In genomic region chr2:134369220-134369902, GRCh38 we compare ENCODE assay signal across 20 cellular contexts.
"Had no signal": no experiment of that assay in that cellular context is flagged by ENCODE, and none has a peak within 500 bp of the region (broad histone marks: within the 10 kb centered on the region; RNA-seq: fewer than 3 reads in every experiment).

No MANE protein-coding gene starts in this region.

- ATAC-seq: activated naive CD8-positive, alpha-beta T cell treated with anti-CD3 and anti-CD28 coated beads, Interleukin-2, amount 50 U/mL, for 24 hours; sciatic nerve; stimulated activated effector memory CD8-positive, alpha-beta T cell treated with anti-CD3 and anti-CD28 coated beads, Interleukin-12 subunit alpha, Interleukin-12 subunit beta, amount 100 ng/mL, for 72 hours had no signal

- H3K4me1 ChIP-seq: pancreas had no signal

- H3K9me3 ChIP-seq: breast epithelium, pancreas, thoracic aorta had no signal

- H3K9me3 Mint-ChIP-seq: activated CD8-positive, alpha-beta T cell treated with anti-CD3 and anti-CD28 coated beads for 36 hours; activated naive CD8-positive, alpha-beta T cell treated with anti-CD3 and anti-CD28 coated beads, Interleukin-2, amount 50 U/mL, for 24 hours; activated T-helper 2 cell treated with anti-CD3 and anti-CD28 coated beads, Interferon-gamma antibody, Interleukin-2, Interleukin-4, amounts not matched to agents 10 μg/mL and 5 μg/mL and 100 μg/mL, durations not matched to agents 14 hours and 24 hours and 36 hours; stimulated activated effector memory CD8-positive, alpha-beta T cell treated with anti-CD3 and anti-CD28 coated beads, Interleukin-12 subunit alpha, Interleukin-12 subunit beta, amount 100 ng/mL, for 72 hours; T-helper 2 cell treated with Interferon-gamma antibody and Interleukin-4, amounts not matched to agents 5 μg/mL and 100 μg/mL, for 36 hours had no signal

- H3K27ac Mint-ChIP-seq: activated naive CD8-positive, alpha-beta T cell treated with anti-CD3 and anti-CD28 coated beads, Interleukin-2, amount 50 U/mL, for 24 hours; activated T-helper 2 cell treated with anti-CD3 and anti-CD28 coated beads, Interferon-gamma antibody, Interleukin-2, Interleukin-4, amounts not matched to agents 10 μg/mL and 5 μg/mL and 100 μg/mL, durations not matched to agents 14 hours and 24 hours and 36 hours; T-helper 2 cell treated with Interferon-gamma antibody and Interleukin-4, amounts not matched to agents 5 μg/mL and 100 μg/mL, for 36 hours had no signal

- H3K27me3 ChIP-seq: breast epithelium, pancreas had no signal

- FAIRE-seq: frontal cortex, pancreas had no signal

- H3K36me3 ChIP-seq: breast epithelium, pancreas, thoracic aorta had no signal

- H3K4me3 ChIP-seq: breast epithelium, lung, pancreas, thoracic aorta had no signal

- H3K27me3 Mint-ChIP-seq: activated CD8-positive, alpha-beta T cell treated with anti-CD3 and anti-CD28 coated beads for 36 hours; activated naive CD8-positive, alpha-beta T cell treated with anti-CD3 and anti-CD28 coated beads, Interleukin-2, amount 50 U/mL, for 24 hours had no signal

- H3K4me3 Mint-ChIP-seq: activated CD8-positive, alpha-beta T cell treated with anti-CD3 and anti-CD28 coated beads for 36 hours; activated naive CD8-positive, alpha-beta T cell treated with anti-CD3 and anti-CD28 coated beads, Interleukin-2, amount 50 U/mL, for 24 hours; stimulated activated effector memory CD8-positive, alpha-beta T cell treated with anti-CD3 and anti-CD28 coated beads, Interleukin-12 subunit alpha, Interleukin-12 subunit beta, amount 100 ng/mL, for 72 hours; T-helper 2 cell treated with Interferon-gamma antibody and Interleukin-4, amounts not matched to agents 5 μg/mL and 100 μg/mL, for 36 hours had no signal

- DNase-seq: activated CD4-positive, alpha-beta T cell treated with anti-CD3 and anti-CD28 coated beads for 48 hours; activated CD4-positive, CD25-positive, alpha-beta regulatory T cell; activated CD8-positive, alpha-beta T cell treated with anti-CD3 and anti-CD28 coated beads for 36 hours; activated naive CD4-positive, alpha-beta T cell treated with Interleukin-2 at 50 U/mL for 16 hours; activated naive CD8-positive, alpha-beta T cell treated with anti-CD3 and anti-CD28 coated beads, Interleukin-2, amount 50 U/mL, for 24 hours; activated T-cell treated with anti-CD3 and anti-CD28 coated beads, Interleukin-2, amount 50 U/mL, for 1 hour; cerebellar nuclear complex; cortex of kidney; hypothalamus; islet precursor cell; pancreas; stimulated activated CD4-positive, alpha-beta T cell treated with anti-CD3 and anti-CD28 coated beads, Interleukin-4, amount 100 ng/mL, for 24 hours had no signal

- H3K27ac ChIP-seq: breast epithelium, pancreas had no signal
